9 cellular contexts compared by ENCODE assay signal in genomic region chr5:179734536-179735164, GRCh38. TPM values are rescaled to one million over a fixed set of nuclear protein-coding genes. Genes with fewer than 3 reads are reported as not detected.
DNase-seq lines count a peak whose midpoint lies in the region; ATAC-seq and TF ChIP-seq lines count a peak whose summit lies in the region.
"Had no signal": no experiment of that assay in that cellular context is flagged by ENCODE, and none has a peak within 500 bp of the region (broad histone marks: within the 10 kb centered on the region; RNA-seq: fewer than 3 reads in every experiment).

No MANE protein-coding gene starts in this region.

- H3K27ac ChIP-seq in RWPE2 (ENCODE audit: poor library complexity, severe bottlenecking) (no peak overlapping the region), prostate gland (peak overlapping the region; percentile 92 to 97)

- H3K4me1 ChIP-seq in RWPE2 (ENCODE audit: insufficient read depth, poor library complexity, severe bottlenecking) (peaks cover 19% of the 10 kb centered on the region), prostate gland (replicated peaks) (no peaks in the 10 kb centered on the region)

- ATAC-seq in RWPE2 (ENCODE audit: low read depth) (no peak), HG02763 (IDR thresholded peaks at IDR 0.05; ENCODE audit: unreplicated experiment) (no peak), left colon (no peak)

- H3K4me3 ChIP-seq in RWPE2 (ENCODE audit: severe bottlenecking) (peak overlapping the region; percentile 95), epithelial cell of proximal tubule (ENCODE audit: low read depth, low read length) (peak overlapping the region; percentile 78), prostate gland (peak overlapping the region in 1 of 2 donors; percentile 99)

- intact Hi-C loops in prostate gland (cut with DNase I) = no loop called here
- intact Hi-C loops in left colon (cut with DNase I, micrococcal nuclease) = no loop called here

- no peaks in the 10 kb centered on the region for H3K9me3 ChIP-seq in RWPE2 (ENCODE audit: severe bottlenecking)
- no peaks in the 10 kb centered on the region for H3K9me3 ChIP-seq in prostate gland

- H3K27me3 ChIP-seq in RWPE2 (ENCODE audit: insufficient read depth, poor library complexity, severe bottlenecking) (no peaks in the 10 kb centered on the region), prostate gland (replicated peaks; ENCODE audit: insufficient read depth) (no peaks in the 10 kb centered on the region)

- TF ChIP-seq POLR2A in prostate gland (IDR thresholded peaks at IDR 0.05) = no peak

- TF ChIP-seq CTCF in RWPE2 (IDR thresholded peaks at IDR 0.05; ENCODE audit: poor library complexity, severe bottlenecking) (no peak), epithelial cell of proximal tubule (conservative IDR thresholded peaks at IDR 0.05; ENCODE audit: low read depth, low read length) (no peak), prostate gland (IDR thresholded peaks at IDR 0.05) (no peak)

- H3K36me3 ChIP-seq in RWPE2 (ENCODE audit: low read depth) (peaks cover 50% of the 10 kb centered on the region), prostate gland (no peaks in the 10 kb centered on the region)

- DNase-seq in EL (peak; percentile 5), RWPE2 (ENCODE audit: low spot score) (no peak), epithelial cell of proximal tubule (ENCODE audit: low read depth) (no peak), prostate gland (ENCODE audit: low spot score) (no peak), NCI-H446 treated with DMSO at 0.1 percent for 48 hours (lab: John Stamatoyannopoulos, UW) (no peak), left colon (no peak)
- no peak for DNase-seq in stimulated activated naive CD4-positive, alpha-beta T cell (lab: John Stamatoyannopoulos, UW)

- 70% methylated on average over 12 of the region's 12 CpGs for WGBS in prostate gland

RNA-seq across cellular contexts. Expression of gene MAML1, which starts 2.0 kb away (rescaled TPM):
- total RNA-seq in epithelial cell of proximal tubule (11.8 and 24.3 TPM in 2 replicates), prostate gland (10 to 100 TPM; 33.9 to 54.7 TPM), left colon (10 to 100 TPM; 22.1 to 24.9 TPM)

RNA-seq across cellular contexts. Expression of gene CANX, which starts 35.9 kb away (rescaled TPM):
- total RNA-seq in epithelial cell of proximal tubule (390 and 467 TPM in 2 replicates), prostate gland (100 to 1,000 TPM; 341 to 468 TPM), left colon (100 to 1,000 TPM; 506 to 601 TPM)

RNA-seq across cellular contexts. Expression of gene CBY3, which starts 53.8 kb away (rescaled TPM):
- not detected in 2 replicates for total RNA-seq in epithelial cell of proximal tubule
- total RNA-seq in prostate gland = 1 to 10 TPM in 1 of 2 donors, not detected in 1; 5.0 TPM
- total RNA-seq in left colon = not detected
- total RNA-seq: HT1080 had no signal

RNA-seq across cellular contexts. Expression of gene LTC4S, which starts 59.1 kb away (rescaled TPM):
- total RNA-seq in epithelial cell of proximal tubule (0.94 and 9.1 TPM in 2 replicates), prostate gland (1 to 10 TPM; 7.8 to 8.2 TPM), left colon (1 to 10 TPM; 4.2 to 8.7 TPM)
- total RNA-seq: HT1080 had no signal
